Comparison of ENCODE assay signal across 24 cellular contexts in genomic region chr1:9416918-9417500, GRCh38.
DNase-seq lines count a peak whose midpoint lies in the region; ATAC-seq and TF ChIP-seq lines count a peak whose summit lies in the region.
"Had no signal": no experiment of that assay in that cellular context is flagged by ENCODE, and none has a peak within 500 bp of the region (broad histone marks: within the 10 kb centered on the region; RNA-seq: fewer than 3 reads in every experiment).

No MANE protein-coding gene starts in this region.

- DNase-seq in T-helper 1 cell: no peak
- no peak for DNase-seq in H9
- DNase-seq in activated CD4-positive, alpha-beta memory T cell treated with anti-CD3 and anti-CD28 coated beads, Interleukin-2, amount 10 ng/mL, durations not matched to agents 7 days and 5 days: no peak
- DNase-seq in D341Med (ENCODE audit: low spot score): no peak
- DNase-seq in left colon: no peak
- DNase-seq: EL; heart right ventricle; left ventricle myocardium superior; midbrain; NCI-H2081 treated with DMSO at 0.1 percent for 48 hours; nephron progenitor cell; right cardiac atrium; SHP77 treated with DMSO at 0.1 percent for 48 hours; stimulated activated CD4-positive, alpha-beta T cell treated with anti-CD3 and anti-CD28 coated beads, Interleukin-12 subunit alpha, Interleukin-12 subunit beta, amount 100 ng/mL, for 4 hours; stimulated activated CD4-positive, alpha-beta T cell treated with anti-CD3 and anti-CD28 coated beads, Interleukin-4, amount 100 ng/mL, for 4 hours; SW 1271; tibial artery had no signal

- no peaks in the 10 kb centered on the region for H3K23me2 ChIP-seq in H9 (ENCODE audit: insufficient read length, low read depth, low read length, poor library complexity, severe bottlenecking)

- no peak overlapping the region for H3K18ac ChIP-seq in H9 (ENCODE audit: insufficient read length, low read depth, low read length)

- no peak overlapping the region for H3K9ac ChIP-seq in H9 (ENCODE audit: extremely low read depth, insufficient read length, low read length)
- H3K9ac ChIP-seq: parathyroid adenoma had no signal

- H2AFZ ChIP-seq in H9 (ENCODE audit: low read length): no peak overlapping the region
- H2AFZ ChIP-seq: parathyroid adenoma had no signal

- intact Hi-C loops in left colon (cut with DNase I, micrococcal nuclease): no loop called here

- H3K4me1 Mint-ChIP-seq in T-helper 1 cell treated with Interleukin-12 subunit alpha and Interleukin-12 subunit beta and Interleukin-4 antibody, amounts not matched to agents 30 μg/mL and 1 μg/mL, for 36 hours (ENCODE audit: low read depth): peaks cover 57% of the 10 kb centered on the region
- peaks cover 7 to 19% of the 10 kb centered on the region in 2 experiments for H3K4me1 Mint-ChIP-seq in H9
- H3K4me1 Mint-ChIP-seq in activated CD4-positive, alpha-beta memory T cell treated with anti-CD3 and anti-CD28 coated beads, Interleukin-2, amount 10 ng/mL, durations not matched to agents 7 days and 5 days: peaks cover 66% of the 10 kb centered on the region
- H3K4me1 Mint-ChIP-seq in nephron: peaks cover 23% of the 10 kb centered on the region

- no peak overlapping the region for H2BK120ac ChIP-seq in H9 (ENCODE audit: low read depth, low read length, poor library complexity, severe bottlenecking)

- no peak overlapping the region for H2BK15ac ChIP-seq in H9 (ENCODE audit: low read depth, low read length)

- CTCF ChIA-PET in activated CD4-positive, alpha-beta memory T cell treated with anti-CD3 and anti-CD28 coated beads, Interleukin-2, amount 10 ng/mL, durations not matched to agents 7 days and 5 days (lab: Charles Lee): interaction anchor here (1.0 kb wide), 1 partner anchor 12 kb away, joined by 3 read pairs; no protein-coding TSS in a partner anchor

- H3K27me3 Mint-ChIP-seq in T-helper 1 cell treated with Interleukin-12 subunit alpha and Interleukin-12 subunit beta and Interleukin-4 antibody, amounts not matched to agents 30 μg/mL and 1 μg/mL, for 36 hours (ENCODE audit: low read depth): peaks cover 19% of the 10 kb centered on the region
- no peaks in the 10 kb centered on the region; the same call in 1 of the 2 replicates for H3K27me3 Mint-ChIP-seq in H9 (ENCODE audit: low read depth)
- H3K27me3 Mint-ChIP-seq in activated CD4-positive, alpha-beta memory T cell treated with anti-CD3 and anti-CD28 coated beads, Interleukin-2, amount 10 ng/mL, durations not matched to agents 7 days and 5 days: peaks cover 29% of the 10 kb centered on the region
- peaks cover 7% of the 10 kb centered on the region for H3K27me3 Mint-ChIP-seq in nephron (ENCODE audit: low read depth)

- 100% methylated on average over 3 of the region's 18 CpGs for WGBS in H9 (ENCODE audit: extremely low coverage, insufficient read length, low lambda C conversion rate)

- H3K23ac ChIP-seq in H9 (ENCODE audit: insufficient read length, low read depth, low read length): no peak overlapping the region

- no peaks in the 10 kb centered on the region for H3K4me1 ChIP-seq in H9 (ENCODE audit: insufficient read depth, low read length)
- H3K4me1 ChIP-seq: parathyroid adenoma had no signal

- no peaks in the 10 kb centered on the region for H4K20me1 ChIP-seq in H9 (ENCODE audit: control insufficient read depth, insufficient read depth, insufficient read length)

- no peaks in the 10 kb centered on the region for H3K36me3 Mint-ChIP-seq in T-helper 1 cell treated with Interleukin-12 subunit alpha and Interleukin-12 subunit beta and Interleukin-4 antibody, amounts not matched to agents 30 μg/mL and 1 μg/mL, for 36 hours (ENCODE audit: low read depth)
- H3K36me3 Mint-ChIP-seq in H9 (ENCODE audit: insufficient read depth in 1 of 3, low read depth in 3 of 3) (no peaks in the 10 kb centered on the region), nephron (ENCODE audit: low read depth) (no peaks in the 10 kb centered on the region)
- peaks cover under 1% of the 10 kb centered on the region for H3K36me3 Mint-ChIP-seq in activated CD4-positive, alpha-beta memory T cell treated with anti-CD3 and anti-CD28 coated beads, Interleukin-2, amount 10 ng/mL, durations not matched to agents 7 days and 5 days (ENCODE audit: low read depth)

- H4K5ac ChIP-seq in H9 (ENCODE audit: insufficient read length, low read depth, low read length): no peak overlapping the region

- ATAC-seq in left colon (no peak), HG02759 (IDR thresholded peaks at IDR 0.05; ENCODE audit: unreplicated experiment) (no peak)
- ATAC-seq: heart right ventricle, HepG2, left ventricle myocardium superior, right cardiac atrium had no signal

- H3K56ac ChIP-seq in H9 (ENCODE audit: insufficient read length, low read depth, low read length): no peak overlapping the region

- no peak overlapping the region for H3K27ac ChIP-seq in H9 (ENCODE audit: insufficient read length, low read depth, low read length)
- H3K27ac ChIP-seq: 22Rv1, heart right ventricle, parathyroid adenoma had no signal

- no peak overlapping the region for H4K91ac ChIP-seq in H9 (ENCODE audit: insufficient read length, low read depth, low read length)

- no peaks in the 10 kb centered on the region for H3K9me3 ChIP-seq in H9 (ENCODE audit: control insufficient read depth, low read depth, low read length)
- H3K9me3 ChIP-seq: heart right ventricle, tibial artery had no signal

- H3K4ac ChIP-seq in H9 (ENCODE audit: low read depth, low read length): no peak overlapping the region

- no peak overlapping the region for H2BK5ac ChIP-seq in H9 (ENCODE audit: insufficient read length, low read length)

- no peak overlapping the region; the same call in 1 of the 2 replicates for H3K14ac ChIP-seq in H9 (ENCODE audit: insufficient read depth, low read length)

- H3K79me1 ChIP-seq in H9 (ENCODE audit: insufficient read depth, low read depth, low read length, poor library complexity, severe bottlenecking): no peaks in the 10 kb centered on the region

- H3T11ph ChIP-seq in H9 (ENCODE audit: low read length): no peak overlapping the region

- no peaks in the 10 kb centered on the region for H3K27me3 ChIP-seq in H9 (ENCODE audit: insufficient read depth, low read length)
- H3K27me3 ChIP-seq: heart right ventricle, tibial artery had no signal

- H3K9me3 Mint-ChIP-seq in T-helper 1 cell treated with Interleukin-12 subunit alpha and Interleukin-12 subunit beta and Interleukin-4 antibody, amounts not matched to agents 30 μg/mL and 1 μg/mL, for 36 hours: no peaks in the 10 kb centered on the region
- H3K9me3 Mint-ChIP-seq in H9 (no peaks in the 10 kb centered on the region), nephron (no peaks in the 10 kb centered on the region)
- H3K9me3 Mint-ChIP-seq in activated CD4-positive, alpha-beta memory T cell treated with anti-CD3 and anti-CD28 coated beads, Interleukin-2, amount 10 ng/mL, durations not matched to agents 7 days and 5 days: no peaks in the 10 kb centered on the region
- H3K9me3 Mint-ChIP-seq: nephron progenitor cell; stimulated activated naive CD8-positive, alpha-beta T cell treated with anti-CD3 and anti-CD28 coated beads, Interleukin-15, amount 100 ng/mL, for 72 hours had no signal

- POLR2A ChIA-PET in activated CD4-positive, alpha-beta memory T cell treated with anti-CD3 and anti-CD28 coated beads, Interleukin-2, amount 10 ng/mL, durations not matched to agents 7 days and 5 days (lab: Charles Lee): interaction anchor here (1.6 to 2.8 kb wide), 2 partner anchors 9 to 12 kb away, joined by 4 to 12 read pairs; no protein-coding TSS in a partner anchor

- peak overlapping the region; percentile 38 for H3K27ac Mint-ChIP-seq in T-helper 1 cell treated with Interleukin-12 subunit alpha and Interleukin-12 subunit beta and Interleukin-4 antibody, amounts not matched to agents 30 μg/mL and 1 μg/mL, for 36 hours
- H3K27ac Mint-ChIP-seq in H9: no peak overlapping the region
- H3K27ac Mint-ChIP-seq in activated CD4-positive, alpha-beta memory T cell treated with anti-CD3 and anti-CD28 coated beads, Interleukin-2, amount 10 ng/mL, durations not matched to agents 7 days and 5 days: no peak overlapping the region
- H3K27ac Mint-ChIP-seq in nephron: peak overlapping the region in 2 of 3 experiments; percentile 42 to 66
- H3K27ac Mint-ChIP-seq: nephron progenitor cell had no signal

- H3K4me3 Mint-ChIP-seq in T-helper 1 cell treated with Interleukin-12 subunit alpha and Interleukin-12 subunit beta and Interleukin-4 antibody, amounts not matched to agents 30 μg/mL and 1 μg/mL, for 36 hours: peak overlapping the region; percentile 53
- H3K4me3 Mint-ChIP-seq in H9: no peak overlapping the region
- H3K4me3 Mint-ChIP-seq in activated CD4-positive, alpha-beta memory T cell treated with anti-CD3 and anti-CD28 coated beads, Interleukin-2, amount 10 ng/mL, durations not matched to agents 7 days and 5 days: peak overlapping the region; percentile 42
- no peak overlapping the region for H3K4me3 Mint-ChIP-seq in nephron
- H3K4me3 Mint-ChIP-seq: nephron progenitor cell; stimulated activated naive CD8-positive, alpha-beta T cell treated with anti-CD3 and anti-CD28 coated beads, Interleukin-15, amount 100 ng/mL, for 72 hours had no signal

- H2BK20ac ChIP-seq in H9 (ENCODE audit: low read depth, low read length, poor library complexity, severe bottlenecking): no peak overlapping the region

- no peak overlapping the region for H2AK5ac ChIP-seq in H9 (ENCODE audit: insufficient read length, low read length)

- no peak overlapping the region for H2BK12ac ChIP-seq in H9 (ENCODE audit: insufficient read length, low read depth, low read length)

- TF ChIP-seq CTCF in H9 (conservative IDR thresholded peaks at IDR 0.05) (no peak), nephron (IDR thresholded peaks at IDR 0.05; ENCODE audit: unreplicated experiment in 3 of 3) (no peak)

- no peaks in the 10 kb centered on the region for H3K79me2 ChIP-seq in H9 (ENCODE audit: insufficient read depth, low read length)
- H3K79me2 ChIP-seq: parathyroid adenoma had no signal

- H3K4me2 ChIP-seq in H9 (ENCODE audit: insufficient read depth, insufficient read length, low read length): no peak overlapping the region

- H4K8ac ChIP-seq in H9 (replicated peaks; ENCODE audit: insufficient read length, low read depth, low read length): peak overlapping the region; percentile 39

Comparison
In these comparisons a context has a peak if more than half of its experiments do, and no peak if none do; other contexts are left out.
1. H3K27ac Mint-ChIP-seq: peak in T-helper 1 cell treated with Interleukin-12 subunit alpha and Interleukin-12 subunit beta and Interleukin-4 antibody, amounts not matched to agents 30 μg/mL and 1 μg/mL, for 36 hours (single experiment) and nephron (2 of 3); none in H9 (0 of 3) and activated CD4-positive, alpha-beta memory T cell treated with anti-CD3 and anti-CD28 coated beads, Interleukin-2, amount 10 ng/mL, durations not matched to agents 7 days and 5 days (single experiment).
2. H3K4me3 Mint-ChIP-seq: peak in T-helper 1 cell treated with Interleukin-12 subunit alpha and Interleukin-12 subunit beta and Interleukin-4 antibody, amounts not matched to agents 30 μg/mL and 1 μg/mL, for 36 hours (single experiment) and activated CD4-positive, alpha-beta memory T cell treated with anti-CD3 and anti-CD28 coated beads, Interleukin-2, amount 10 ng/mL, durations not matched to agents 7 days and 5 days (single experiment); none in H9 (0 of 2) and nephron (0 of 3).